In genomic region chr11:114158886-114159285, GRCh38 we compare ENCODE assay signal across 11 cellular contexts.
A peak's percentile ranks its signal among the peaks of the same experiment; 100 is the strongest.
DNase-seq lines count a peak whose midpoint lies in the region; ATAC-seq, FAIRE-seq and TF ChIP-seq lines count a peak whose summit lies in the region.
"Had no signal": no experiment of that assay in that cellular context is flagged by ENCODE, and none has a peak within 500 bp of the region (broad histone marks: within the 10 kb centered on the region; RNA-seq: fewer than 3 reads in every experiment).

No MANE protein-coding gene starts in this region.

- H3K27ac ChIP-seq in liver (ENCODE audit: low read depth in 1 of 2, low read length in 2 of 2), result peak overlapping the region; percentile 85 to 91
- H3K27ac ChIP-seq in HepG2 (ENCODE audit: extremely low read length, insufficient read depth, low read length), result no peak overlapping the region
- H3K27ac ChIP-seq in epithelial cell of prostate, result no peak overlapping the region
- H3K27ac ChIP-seq in parathyroid adenoma, result peak overlapping the region; percentile 100
- peak overlapping the region; percentile 95 for H3K27ac ChIP-seq in vagina

- TF ChIP-seq CTCF in liver (IDR thresholded peaks at IDR 0.05; ENCODE audit: low read depth, low read length, missing input control) (no peak), HepG2 (CRISPR knock-in tag; IDR thresholded peaks at IDR 0.05) (no peak), parathyroid adenoma (IDR thresholded peaks at IDR 0.05) (no peak), vagina (IDR thresholded peaks at IDR 0.05) (no peak)

- POLR2A ChIA-PET in HepG2 (lab: Yijun Ruan, JAX), result no interaction called here

- H3K4me3 ChIP-seq in liver (ENCODE audit: low read depth in 1 of 3, low read length in 3 of 3) (no peak overlapping the region), HepG2 (replicated peaks in 1 of 3; ENCODE audit: insufficient read depth in 1 of 3, low read depth in 2 of 3, low read length in 3 of 3) (no peak overlapping the region), parathyroid adenoma (ENCODE audit: low read depth, low read length) (no peak overlapping the region), vagina (no peak overlapping the region)

- DNase-seq in HepG2 (ENCODE audit: low spot score) (no peak), epithelial cell of prostate (ENCODE audit: low read depth, low spot score) (peak; percentile 16), vagina (ENCODE audit: extremely low spot score in 2 of 2) (no peak), T-helper 9 cell (no peak), cerebellar cortex (ENCODE audit: low spot score) (no peak)
- DNase-seq: activated effector memory CD4-positive, alpha-beta T cell treated with Interleukin-2 at 50 U/mL for 16 hours; NCI-H187 treated with DMSO at 0.1 percent for 48 hours had no signal

- no peak overlapping the region for H2AFZ ChIP-seq in HepG2 (ENCODE audit: low read length)
- no peak overlapping the region for H2AFZ ChIP-seq in parathyroid adenoma

- intact Hi-C loops in HepG2 (cut with micrococcal nuclease; ENCODE audit: unreplicated experiment) (no loop called here), vagina (cut with DNase I) (no loop called here)

- no peaks in the 10 kb centered on the region for H4K20me1 ChIP-seq in HepG2 (ENCODE audit: insufficient read depth, low read length)

- CTCF ChIA-PET in HepG2 (lab: Yijun Ruan, JAX; ENCODE audit: low intra/inter-chr PET ratio, low total read pairs), result no interaction called here

- FAIRE-seq in HepG2 (lab: Jason Lieb, UNC), result no peak
- FAIRE-seq: RCC 7860 had no signal

- H3K79me2 ChIP-seq in HepG2 (ENCODE audit: insufficient read depth, low read length) (no peaks in the 10 kb centered on the region), parathyroid adenoma (peaks cover 21% of the 10 kb centered on the region)

- no peaks in the 10 kb centered on the region for H3K9me3 ChIP-seq in liver (ENCODE audit: control insufficient read depth in 4 of 4, low read length in 3 of 4)
- H3K9me3 ChIP-seq in HepG2 (ENCODE audit: low read length), result no peaks in the 10 kb centered on the region
- no peaks in the 10 kb centered on the region for H3K9me3 ChIP-seq in parathyroid adenoma (ENCODE audit: control insufficient read depth, low read length)
- H3K9me3 ChIP-seq in vagina, result no peaks in the 10 kb centered on the region

- H3K27me3 ChIP-seq in liver (ENCODE audit: control insufficient read depth in 4 of 4, insufficient read depth in 4 of 4, low read length in 3 of 4) (no peaks in the 10 kb centered on the region), HepG2 (ENCODE audit: control insufficient read depth in 1 of 2, insufficient read depth in 2 of 2, low read length in 2 of 2) (peaks cover 0 to 4% of the 10 kb centered on the region in 2 experiments; a peak in 2 of 5 replicates), parathyroid adenoma (ENCODE audit: control insufficient read depth, insufficient read depth, low read length) (no peaks in the 10 kb centered on the region), vagina (no peaks in the 10 kb centered on the region)

- TF ChIP-seq EP300 in HepG2 (IDR thresholded peaks at IDR 0.05; ENCODE audit: low read depth in 2 of 2, low read length in 2 of 2), result no peak
- TF ChIP-seq EP300 in HepG2 (CRISPR knock-in tag; IDR thresholded peaks at IDR 0.05; ENCODE audit: borderline replicate concordance), result no peak

- TF ChIP-seq RAD21 in liver (IDR thresholded peaks at IDR 0.05) (no peak), HepG2 (CRISPR knock-in tag; IDR thresholded peaks at IDR 0.05) (no peak)

- H3K4me2 ChIP-seq in HepG2 (ENCODE audit: low read depth, low read length) (no peak overlapping the region), parathyroid adenoma (ENCODE audit: low read length) (peak overlapping the region; percentile 45)

- ATAC-seq in HepG2, result no peak
- no peak for ATAC-seq in GM18861 (IDR thresholded peaks at IDR 0.05; ENCODE audit: unreplicated experiment)

- peak overlapping the region in 1 of 2 donors; percentile 40 for H3K9ac ChIP-seq in liver (ENCODE audit: low read depth in 1 of 2, low read length in 2 of 2)
- H3K9ac ChIP-seq in HepG2 (ENCODE audit: insufficient read depth, low read depth, low read length), result no peak overlapping the region
- H3K9ac ChIP-seq in parathyroid adenoma, result no peak overlapping the region

- in situ Hi-C loops in HepG2 (cut with HindIII; ENCODE audit: extremely low pct_ligation_motif_present, low pct_unique_long_range_greater_than_20kb), result no loop called here

- H3K36me3 ChIP-seq in liver (ENCODE audit: control insufficient read depth in 4 of 4, insufficient read depth in 3 of 4, low read depth in 1 of 4, low read length in 3 of 4), result peaks cover 0 to 7% (median 4%) of the 10 kb centered on the region in 4 donors
- H3K36me3 ChIP-seq in HepG2 (replicated peaks in 1 of 2; ENCODE audit: control insufficient read depth in 1 of 2, insufficient read depth in 2 of 2, low read length in 2 of 2), result no peaks in the 10 kb centered on the region
- H3K36me3 ChIP-seq in parathyroid adenoma (ENCODE audit: control insufficient read depth, insufficient read depth, low read length), result no peaks in the 10 kb centered on the region
- peaks cover 0 to 33% of the 10 kb centered on the region in 2 donors for H3K36me3 ChIP-seq in vagina

- TF ChIP-seq POLR2A in HepG2 (IDR thresholded peaks at IDR 0.05; ENCODE audit: insufficient read depth in 1 of 2, low read depth in 2 of 2, low read length in 2 of 2) (no peak), vagina (IDR thresholded peaks at IDR 0.05) (no peak)

- no TSS peak for BruUV-seq in HepG2 (replicated peaks; lab: Mats Ljungman, UMichigan)

- 93% methylated on average over 7 of the region's 7 CpGs for WGBS in liver
- WGBS in HepG2 (ENCODE audit: low lambda C conversion rate), result 70% methylated on average over 7 of the region's 7 CpGs

- H3K4me1 ChIP-seq in liver (ENCODE audit: control insufficient read depth in 4 of 4, insufficient read depth in 4 of 4, low read length in 3 of 4), result peaks cover 45 to 93% (median 74%) of the 10 kb centered on the region in 4 donors
- H3K4me1 ChIP-seq in HepG2 (ENCODE audit: insufficient read depth, low read length), result peaks cover 22% of the 10 kb centered on the region
- H3K4me1 ChIP-seq in parathyroid adenoma, result peaks cover 56% of the 10 kb centered on the region
- peaks cover 99% of the 10 kb centered on the region for H3K4me1 ChIP-seq in vagina

TF ChIP-seq in liver, 16 proteins besides CTCF, POLR2A, EP300 and RAD21:
- TF ChIP-seq ZBTB33 (IDR thresholded peaks at IDR 0.05) (no peak), GABPA (IDR thresholded peaks at IDR 0.05 in 1 of 2, conservative IDR thresholded peaks at IDR 0.05 in 1 of 2) (no peak), MAX (IDR thresholded peaks at IDR 0.05) (no peak), SP1 (IDR thresholded peaks at IDR 0.05) (no peak), HNF4A (conservative IDR thresholded peaks at IDR 0.05) (no peak)

TF ChIP-seq in HepG2, 621 proteins besides CTCF, POLR2A, EP300 and RAD21 (continues in another document):
- TF ChIP-seq ZNF790 (CRISPR knock-in tag; IDR thresholded peaks at IDR 0.05; ENCODE audit: borderline replicate concordance) (no peak), MTF2 (CRISPR knock-in tag; IDR thresholded peaks at IDR 0.05; ENCODE audit: borderline replicate concordance) (no peak), BRCA1 (CRISPR knock-in tag; IDR thresholded peaks at IDR 0.05) (no peak), THRA (CRISPR knock-in tag; IDR thresholded peaks at IDR 0.05; ENCODE audit: borderline replicate concordance) (no peak), CBX5 (CRISPR knock-in tag; IDR thresholded peaks at IDR 0.05; ENCODE audit: borderline replicate concordance) (no peak), ZNF276 (CRISPR knock-in tag; IDR thresholded peaks at IDR 0.05; ENCODE audit: low read depth) (no peak), TIGD3 (CRISPR knock-in tag; IDR thresholded peaks at IDR 0.05; ENCODE audit: borderline replicate concordance) (no peak)

Comparison
In these comparisons a context has a peak if more than half of its experiments do, and no peak if none do; other contexts are left out.
1. H3K27ac ChIP-seq: peak in liver (2 of 2), parathyroid adenoma (single experiment) and vagina (single experiment); none in HepG2 (single experiment) and epithelial cell of prostate (single experiment).